In genomic region chr12:18275974-18276373, GRCh38 we compare ENCODE assay signal across 1 cellular context.
TF ChIP-seq lines count a peak whose summit lies in the region.

No MANE protein-coding gene starts in this region.

TF ChIP-seq in HCT116, 20 proteins besides CTCF, POLR2A, EP300 and RAD21 (continued from another document):
- no peak for TF ChIP-seq ELF1 (IDR thresholded peaks at IDR 0.05; ENCODE audit: borderline replicate concordance, low read depth)
- no peak for TF ChIP-seq ZFX (IDR thresholded peaks at IDR 0.05)
- no peak for TF ChIP-seq EZH2phosphoT487 (IDR thresholded peaks at IDR 0.05; ENCODE audit: borderline replicate concordance)
- no peak for TF ChIP-seq ATF3 (IDR thresholded peaks at IDR 0.05)
- no peak for TF ChIP-seq EGR1 (IDR thresholded peaks at IDR 0.05; ENCODE audit: low read depth)
- TF ChIP-seq FOSL1 (IDR thresholded peaks at IDR 0.05; ENCODE audit: low read depth): no peak
- TF ChIP-seq SP1 (IDR thresholded peaks at IDR 0.05; ENCODE audit: low read depth): 0 out of 2 replicates have a peak, but pooled peaks have one; percentile 15
- TF ChIP-seq TCF7L2 (IDR thresholded peaks at IDR 0.05; ENCODE audit: borderline replicate concordance, extremely low read depth, insufficient read depth, insufficient read length): peak; percentile 67
